In genomic region chr16:58026139-58026704, GRCh38 we compare ENCODE assay signal across 8 cellular contexts. TPM values are rescaled to one million over a fixed set of nuclear protein-coding genes. Genes with fewer than 3 reads are reported as not detected.
DNase-seq lines count a peak whose midpoint lies in the region; ATAC-seq and TF ChIP-seq lines count a peak whose summit lies in the region.

No MANE protein-coding gene starts in this region.

- TF ChIP-seq CTCF in endodermal cell (conservative IDR thresholded peaks at IDR 0.05), result peak; percentile 28

- peaks cover 54% of the 10 kb centered on the region for H3K4me1 Mint-ChIP-seq in endodermal cell

- no peak overlapping the region for H3K27ac Mint-ChIP-seq in endodermal cell

- H3K4me1 ChIP-seq in endodermal cell (ENCODE audit: control insufficient read depth, insufficient read depth, low read length) (peaks cover 25% of the 10 kb centered on the region), mononuclear cell (ENCODE audit: insufficient read depth, low read length) (peaks cover 29% of the 10 kb centered on the region), aorta (ENCODE audit: control insufficient read depth in 1 of 2, insufficient read depth in 2 of 2, low read length in 2 of 2) (no peaks in the 10 kb centered on the region)

- peaks cover 8% of the 10 kb centered on the region for H3K36me3 Mint-ChIP-seq in endodermal cell (ENCODE audit: low read depth)

- intact Hi-C loops in aorta (cut with DNase I), result loop anchor here (5.0 to 10.0 kb wide), 2 partner anchors 171 to 469 kb away; partner anchors contain the start of gene CSNK2A2 (in 2 of the 2)

- DNase-seq in Daoy (ENCODE audit: low read depth) (peak; percentile 57), SW480 (ENCODE audit: low spot score) (peak; percentile 42), endodermal cell (peak; percentile 78), aorta (peak in 1 of 2 donors; percentile 88), NCI-H1694 treated with DMSO at 0.1 percent for 48 hours (lab: John Stamatoyannopoulos, UW) (no peak)

- H3K4me3 ChIP-seq in endodermal cell (ENCODE audit: low read length) (peak overlapping the region; percentile 85), mononuclear cell (ENCODE audit: low read length) (peak overlapping the region; percentile 45), aorta (ENCODE audit: low read length in 2 of 2) (peak overlapping the region; percentile 20 to 49)

- H3K27me3 Mint-ChIP-seq in endodermal cell (ENCODE audit: insufficient read depth), result no peaks in the 10 kb centered on the region

- peaks cover 20% of the 10 kb centered on the region for H3K36me3 ChIP-seq in endodermal cell (ENCODE audit: control insufficient read depth, insufficient read depth, low read length)
- H3K36me3 ChIP-seq in aorta (ENCODE audit: control insufficient read depth in 1 of 2, insufficient read depth in 2 of 2, low read length in 1 of 2), result no peaks in the 10 kb centered on the region

- 0% methylated on average over 6 to 65 of the region's 65 CpGs for WGBS in endodermal cell (ENCODE audit: insufficient coverage in 1 of 2, insufficient read length in 1 of 2), 2 experiments
- WGBS in aorta, 2 donors, result 0% methylated on average over 60 to 65 of the region's 65 CpGs

- H3K27me3 ChIP-seq in endodermal cell (ENCODE audit: control insufficient read depth, insufficient read depth, low read length, poor library complexity, severe bottlenecking) (no peaks in the 10 kb centered on the region), mononuclear cell (ENCODE audit: insufficient read depth, low read length) (peaks cover 15% of the 10 kb centered on the region), aorta (ENCODE audit: control insufficient read depth in 1 of 2, insufficient read depth in 2 of 2, low read length in 1 of 2) (no peaks in the 10 kb centered on the region)

- H3K27ac ChIP-seq in endodermal cell (ENCODE audit: low read depth, low read length) (no peak overlapping the region), aorta (ENCODE audit: low read depth in 1 of 2, low read length in 2 of 2) (no peak overlapping the region)

- H3K9ac ChIP-seq in endodermal cell (ENCODE audit: extremely low read depth, low read length, poor library complexity, severe bottlenecking), result peak overlapping the region; percentile 63

- H3K9me3 Mint-ChIP-seq in endodermal cell, result no peaks in the 10 kb centered on the region

- peak; percentile 9 for ATAC-seq in HG02588 (IDR thresholded peaks at IDR 0.05; ENCODE audit: unreplicated experiment)
- ATAC-seq in aorta (ENCODE audit: low FRiP score), result peak; percentile 31
- ATAC-seq in GM19455 (IDR thresholded peaks at IDR 0.05; ENCODE audit: unreplicated experiment), result no peak

- no peaks in the 10 kb centered on the region for H3K9me3 ChIP-seq in endodermal cell (ENCODE audit: control insufficient read depth, low read length)
- H3K9me3 ChIP-seq in mononuclear cell (ENCODE audit: low read depth, low read length), result no peaks in the 10 kb centered on the region
- no peaks in the 10 kb centered on the region for H3K9me3 ChIP-seq in aorta (ENCODE audit: control insufficient read depth, low read length)

- H3K4me3 Mint-ChIP-seq in endodermal cell, result peak overlapping the region; percentile 76

RNA-seq across cellular contexts. Expression of gene MMP15, which starts 0.7 kb away (rescaled TPM):
- total RNA-seq in Daoy (2014; rRNA removed; shearing (Covaris generic)), result 1.5 and 3.4 TPM in 2 replicates
- total RNA-seq in endodermal cell (100 to 1,000 TPM in 1 of 2 donors, 10 to 100 TPM in 1; 99.8 to 105 TPM), mononuclear cell (0.10 TPM), aorta (1 to 10 TPM; 5.4 to 5.9 TPM)
- 34.0 TPM for polyA plus RNA-seq in endodermal cell (2013, experiment 1 of 2)
- polyA plus RNA-seq in endodermal cell (2013, experiment 2 of 2), result 34.0 TPM
- 1 to 10 TPM in 1 of 2 donors, under 1 TPM in 1; 0.82 to 2.1 TPM for polyA plus RNA-seq in aorta

RNA-seq across cellular contexts. Expression of gene USB1, which starts 25.0 kb away (rescaled TPM):
- 6.1 and 15.4 TPM in 2 replicates for total RNA-seq in Daoy (2014; rRNA removed; shearing (Covaris generic))
- total RNA-seq in endodermal cell (100 to 1,000 TPM; 139 to 163 TPM), mononuclear cell (20.4 TPM), aorta (10 to 100 TPM; 31.8 to 41.3 TPM)
- 62.2 TPM for polyA plus RNA-seq in endodermal cell (2013, experiment 1 of 2)
- polyA plus RNA-seq in endodermal cell (2013, experiment 2 of 2), result 62.7 TPM
- polyA plus RNA-seq in aorta, result 10 to 100 TPM; 24.9 to 34.1 TPM

RNA-seq across cellular contexts. Expression of gene ZNF319, which starts 25.8 kb away (rescaled TPM):
- total RNA-seq in Daoy (2014; rRNA removed; shearing (Covaris generic)), result 1.1 and 1.7 TPM in 2 replicates
- total RNA-seq in endodermal cell (10 to 100 TPM in 1 of 2 donors, 1 to 10 TPM in 1; 9.8 to 10.8 TPM), mononuclear cell (5.7 TPM), aorta (10 to 100 TPM in 1 of 2 donors, 1 to 10 TPM in 1; 7.0 to 10.6 TPM)
- polyA plus RNA-seq in endodermal cell (2013, experiment 1 of 2), result 11.5 TPM
- polyA plus RNA-seq in endodermal cell (2013, experiment 2 of 2), result 8.2 TPM
- polyA plus RNA-seq in aorta, result 1 to 10 TPM; 1.6 to 4.1 TPM

RNA-seq across cellular contexts. Expression of gene CNGB1, which starts 55.3 kb away (rescaled TPM):
- under 0.01 TPM in 1 of 2 replicates, not detected in the other for total RNA-seq in Daoy (2014; rRNA removed; shearing (Covaris generic))
- total RNA-seq in endodermal cell, result under 1 TPM; 0.29 to 0.60 TPM
- 1.1 TPM for polyA plus RNA-seq in endodermal cell (2013, experiment 1 of 2)
- polyA plus RNA-seq in endodermal cell (2013, experiment 2 of 2), result 0.50 TPM
- total RNA-seq in mononuclear cell, result not detected
- total RNA-seq in aorta, result not detected
- polyA plus RNA-seq in aorta, result not detected

Comparison
In these comparisons a context has a peak if more than half of its experiments do, and no peak if none do; other contexts are left out.
1. H3K4me3 ChIP-seq: peak in every context shown above with its lines; median percentile 85 in endodermal cell; 45 in mononuclear cell; 34 in aorta.
2. RNA of gene MMP15, which starts 0.7 kb away (total RNA-seq): 99.8 to 105 TPM in endodermal cell; 5.4 to 5.9 TPM in aorta, 1.5 to 3.4 TPM in Daoy and 0.10 TPM in mononuclear cell (single experiment); every median in the first group is over 10 times any median in the second.